Comparison of ENCODE assay signal across 22 cellular contexts in the genomic region with DNA sequence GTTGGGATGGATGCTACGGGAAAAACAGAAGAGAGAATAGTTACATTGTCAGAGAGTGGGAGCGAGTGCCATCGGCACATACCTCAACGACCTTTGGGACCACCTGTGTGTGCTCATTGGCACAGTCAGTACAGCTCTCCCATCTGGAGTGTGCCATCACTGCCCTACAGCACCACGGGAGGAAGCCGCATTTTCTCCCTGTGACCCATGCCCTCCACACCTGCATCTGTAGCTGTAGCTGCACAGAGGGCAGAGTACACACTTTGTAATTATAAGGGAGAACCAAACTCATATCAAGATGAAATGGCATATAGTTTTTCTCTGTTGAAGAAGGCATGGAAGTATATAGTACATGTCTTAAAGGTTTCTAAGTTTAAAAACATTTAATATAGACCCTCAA.
DNase-seq lines count a peak whose midpoint lies in the region; ATAC-seq lines count a peak whose summit lies in the region.
"Had no signal": no experiment of that assay in that cellular context is flagged by ENCODE, and none has a peak within 500 bp of the region (broad histone marks: within the 10 kb centered on the region; RNA-seq: fewer than 3 reads in every experiment).

No MANE protein-coding gene starts in this region.

- no peaks in the 10 kb centered on the region for H3K9me3 Mint-ChIP-seq in immature natural killer cell
- H3K9me3 Mint-ChIP-seq in stimulated activated memory B cell treated with anti-CD40 and anti-IgM and Interleukin-4, amounts not matched to agents 10 μg/mL and 1 μg/mL and 100 μg/mL, for 72 hours = no peaks in the 10 kb centered on the region
- H3K9me3 Mint-ChIP-seq: CD14-positive monocyte had no signal

- intact Hi-C loops in left colon (cut with DNase I, micrococcal nuclease) = no loop called here

- peaks cover 0 to 2% (median 0%) of the 10 kb centered on the region in 3 donors for H3K27me3 Mint-ChIP-seq in immature natural killer cell (ENCODE audit: low read depth in 3 of 3)
- H3K27me3 Mint-ChIP-seq in stimulated activated memory B cell treated with anti-CD40 and anti-IgM and Interleukin-4, amounts not matched to agents 10 μg/mL and 1 μg/mL and 100 μg/mL, for 72 hours = no peaks in the 10 kb centered on the region
- H3K27me3 Mint-ChIP-seq: CD4-positive, CD25-positive, alpha-beta regulatory T cell had no signal

- ATAC-seq in left colon = peak; percentile 78
- no peak for ATAC-seq in stimulated activated memory B cell treated with anti-CD40 and anti-IgM and Interleukin-4, amounts not matched to agents 10 μg/mL and 1 μg/mL and 100 μg/mL, for 72 hours
- no peak for ATAC-seq in left lobe of liver

- DNase-seq in G401 (ENCODE audit: low spot score) = peak; percentile 4
- peak; percentile 10 for DNase-seq in NCI-H69 (lab: John Stamatoyannopoulos, UW)
- DNase-seq in left colon = peak in 1 of 2 donors; percentile 6
- DNase-seq in immature natural killer cell = no peak
- no peak for DNase-seq in left lobe of liver (ENCODE audit: low spot score)
- DNase-seq: 8988T; ACHN; BE2C; C1 segment of cervical spinal cord; CD4-positive, alpha-beta memory T cell; CD4-positive, CD25-positive, alpha-beta regulatory T cell; CD8-positive, alpha-beta memory T cell; COR-L47; DMS 273 treated with DMSO at 0.1 percent for 48 hours; DMS153; DMS53; DMS79; DND-41; EL; GF-D8 had no signal

- H3K4me1 Mint-ChIP-seq in immature natural killer cell = no peaks in the 10 kb centered on the region
- H3K4me1 Mint-ChIP-seq in stimulated activated memory B cell treated with anti-CD40 and anti-IgM and Interleukin-4, amounts not matched to agents 10 μg/mL and 1 μg/mL and 100 μg/mL, for 72 hours = no peaks in the 10 kb centered on the region
- H3K4me1 Mint-ChIP-seq: CD14-positive monocyte; CD4-positive, alpha-beta memory T cell; CD4-positive, CD25-positive, alpha-beta regulatory T cell; CD8-positive, alpha-beta memory T cell had no signal

- H3K4me3 Mint-ChIP-seq in immature natural killer cell = no peak overlapping the region
- H3K4me3 Mint-ChIP-seq in stimulated activated memory B cell treated with anti-CD40 and anti-IgM and Interleukin-4, amounts not matched to agents 10 μg/mL and 1 μg/mL and 100 μg/mL, for 72 hours = no peak overlapping the region
- H3K4me3 Mint-ChIP-seq: CD14-positive monocyte; CD4-positive, alpha-beta memory T cell; CD4-positive, CD25-positive, alpha-beta regulatory T cell; CD8-positive, alpha-beta memory T cell had no signal

- no peaks in the 10 kb centered on the region for H3K36me3 Mint-ChIP-seq in immature natural killer cell
- H3K36me3 Mint-ChIP-seq in stimulated activated memory B cell treated with anti-CD40 and anti-IgM and Interleukin-4, amounts not matched to agents 10 μg/mL and 1 μg/mL and 100 μg/mL, for 72 hours = no peaks in the 10 kb centered on the region
- H3K36me3 Mint-ChIP-seq: CD14-positive monocyte; CD4-positive, alpha-beta memory T cell; CD4-positive, CD25-positive, alpha-beta regulatory T cell; CD8-positive, alpha-beta memory T cell had no signal

- in situ Hi-C loops in G401 (cut with HindIII; ENCODE audit: low sequenced_read_pairs) = loop anchor here (25.0 kb wide), 1 partner anchor 99 kb away; no protein-coding TSS in a partner anchor

- H3K27ac Mint-ChIP-seq in immature natural killer cell = no peak overlapping the region
- no peak overlapping the region for H3K27ac Mint-ChIP-seq in stimulated activated memory B cell treated with anti-CD40 and anti-IgM and Interleukin-4, amounts not matched to agents 10 μg/mL and 1 μg/mL and 100 μg/mL, for 72 hours
- H3K27ac Mint-ChIP-seq: CD14-positive monocyte; CD4-positive, alpha-beta memory T cell; CD4-positive, CD25-positive, alpha-beta regulatory T cell; CD8-positive, alpha-beta memory T cell had no signal

Comparison
In these comparisons a context has a peak if more than half of its experiments do, and no peak if none do; other contexts are left out.
1. DNase-seq: peak in G401 (single experiment) and NCI-H69 (single experiment); none in immature natural killer cell (0 of 3) and left lobe of liver (single experiment).